8 cellular contexts compared by ENCODE assay signal in genomic region chr6:149925253-149925973, GRCh38. TPM values are rescaled to one million over a fixed set of nuclear protein-coding genes. Genes with fewer than 3 reads are reported as not detected.
DNase-seq lines count a peak whose midpoint lies in the region; ATAC-seq and TF ChIP-seq lines count a peak whose summit lies in the region.

No MANE protein-coding gene starts in this region.

- H3K27me3 ChIP-seq in BLaER1 treated with 17β-estradiol and CSF1 and Interleukin-3, amounts not matched to agents 10 nM and 100 nM, result peaks cover 77 to 100% (median 92%) of the 10 kb centered on the region in 11 experiments
- no peaks in the 10 kb centered on the region for H3K27me3 ChIP-seq in esophagus (ENCODE audit: control insufficient read depth in 1 of 2, insufficient read depth in 2 of 2, low read length in 2 of 2)
- H3K27me3 ChIP-seq in neural cell (ENCODE audit: insufficient read depth, low read depth, low read length), result peaks cover 85% of the 10 kb centered on the region

- H3K4me2 ChIP-seq in BLaER1 treated with 17β-estradiol and CSF1 and Interleukin-3, amounts not matched to agents 10 nM and 100 nM, result peak overlapping the region; percentile 72 to 97 (median 82)
- no peak overlapping the region for H3K4me2 ChIP-seq in neural cell (ENCODE audit: low read length)

- no peaks in the 10 kb centered on the region for H3K79me2 ChIP-seq in neural cell (replicated peaks; ENCODE audit: insufficient read depth, low read length)

- WGBS in esophagus, 2 donors, result 10 to 14% methylated on average over 33 to 34 of the region's 34 CpGs

- ATAC-seq in HG02678 (IDR thresholded peaks at IDR 0.05; ENCODE audit: unreplicated experiment) (no peak), GM18861 (IDR thresholded peaks at IDR 0.05; ENCODE audit: unreplicated experiment) (no peak)

- H3K9ac ChIP-seq in BLaER1 treated with 17β-estradiol and CSF1 and Interleukin-3, amounts not matched to agents 10 nM and 100 nM, result peak overlapping the region in 8 of 11 experiments; percentile 16 to 74 (median 58); a peak in 11 of 22 replicates
- no peak overlapping the region for H3K9ac ChIP-seq in neural cell (ENCODE audit: low read length)

- no peaks in the 10 kb centered on the region for H3F3A ChIP-seq in neural cell (ENCODE audit: insufficient read depth, low read length, poor library complexity, severe bottlenecking)

- no peak for TF ChIP-seq CTCF in neural cell (IDR thresholded peaks at IDR 0.05; ENCODE audit: poor library complexity, severe bottlenecking)

- no peak overlapping the region for H2AFZ ChIP-seq in neural cell (ENCODE audit: low read depth, low read length)

- H3K4me1 ChIP-seq in BLaER1 treated with 17β-estradiol and CSF1 and Interleukin-3, amounts not matched to agents 10 nM and 100 nM, result peaks cover 0 to 17% (median 7%) of the 10 kb centered on the region in 10 experiments; a peak in 13 of 20 replicates
- peaks cover 0 to 12% of the 10 kb centered on the region in 2 donors for H3K4me1 ChIP-seq in esophagus (ENCODE audit: control insufficient read depth in 2 of 2, insufficient read depth in 2 of 2, low read length in 1 of 2)

- H3K4me3 ChIP-seq in BLaER1 treated with 17β-estradiol and CSF1 and Interleukin-3, amounts not matched to agents 10 nM and 100 nM, result peak overlapping the region; percentile 47 to 71 (median 57)
- H3K4me3 ChIP-seq in esophagus (ENCODE audit: low read depth in 1 of 2, low read length in 2 of 2) (peak overlapping the region; percentile 48 to 66), neural cell (ENCODE audit: low read length) (peak overlapping the region; percentile 30)

- H3K36me3 ChIP-seq in BLaER1 treated with 17β-estradiol and CSF1 and Interleukin-3, amounts not matched to agents 10 nM and 100 nM, result no peaks in the 10 kb centered on the region
- H3K36me3 ChIP-seq in esophagus (ENCODE audit: control insufficient read depth in 2 of 2, insufficient read depth in 2 of 2, low read length in 1 of 2), result no peaks in the 10 kb centered on the region
- H3K36me3 ChIP-seq in neural cell (ENCODE audit: insufficient read depth, low read length), result no peaks in the 10 kb centered on the region

- no peaks in the 10 kb centered on the region for H3K9me2 ChIP-seq in neural cell (ENCODE audit: insufficient read depth, low read length)

- TF ChIP-seq EP300 in neural cell (conservative IDR thresholded peaks at IDR 0.05; ENCODE audit: poor library complexity, severe bottlenecking), result no peak

- H3K9me3 ChIP-seq in BLaER1 treated with 17β-estradiol and CSF1 and Interleukin-3, amounts not matched to agents 10 nM and 100 nM (replicated peaks in 1 of 11), result peaks cover 14 to 28% (median 21%) of the 10 kb centered on the region in 11 experiments
- H3K9me3 ChIP-seq in esophagus (ENCODE audit: control insufficient read depth in 2 of 2, insufficient read depth in 1 of 2, low read depth in 1 of 2, low read length in 1 of 2) (peaks cover 0 to 1% of the 10 kb centered on the region in 2 donors), neural cell (ENCODE audit: low read length) (peaks cover 4% of the 10 kb centered on the region)

- DNase-seq in NCI-H69 (lab: John Stamatoyannopoulos, UW), result peak; percentile 50
- DNase-seq in HuH-7 (ENCODE audit: low spot score), result no peak
- no peak for DNase-seq in GM19238 (ENCODE audit: insufficient read length, low spot score)

- H3K27ac ChIP-seq in BLaER1 treated with 17β-estradiol and CSF1 and Interleukin-3, amounts not matched to agents 10 nM and 100 nM, result peak overlapping the region in 3 of 11 experiments; percentile 33 to 47 (median 46); a peak in 4 of 22 replicates
- peak overlapping the region; percentile 20 to 66 for H3K27ac ChIP-seq in esophagus (ENCODE audit: low read depth in 2 of 2, low read length in 1 of 2)
- no peak overlapping the region for H3K27ac ChIP-seq in neural cell (ENCODE audit: low read length)

- peaks cover 0 to 15% (median 0%) of the 10 kb centered on the region in 11 experiments; a peak in 2 of 22 replicates for H4K20me1 ChIP-seq in BLaER1 treated with 17β-estradiol and CSF1 and Interleukin-3, amounts not matched to agents 10 nM and 100 nM
- H4K20me1 ChIP-seq in neural cell (ENCODE audit: insufficient read depth), result no peaks in the 10 kb centered on the region

- TF ChIP-seq RAD21 in neural cell (conservative IDR thresholded peaks at IDR 0.05), result no peak

TF ChIP-seq in neural cell, 6 proteins besides CTCF, POLR2A, EP300 and RAD21:
- TF ChIP-seq REST (IDR thresholded peaks at IDR 0.05; ENCODE audit: borderline replicate concordance) (no peak), POLR2AphosphoS5 (IDR thresholded peaks at IDR 0.05) (no peak), EZH2 (IDR thresholded peaks at IDR 0.05; ENCODE audit: borderline replicate concordance, insufficient read depth, low read length, poor library complexity, severe bottlenecking) (no peak), MXI1 (conservative IDR thresholded peaks at IDR 0.05; ENCODE audit: poor library complexity, severe bottlenecking) (no peak), TAF1 (IDR thresholded peaks at IDR 0.05; ENCODE audit: low read depth) (no peak), SMC3 (conservative IDR thresholded peaks at IDR 0.05; ENCODE audit: poor library complexity) (no peak)
TF ChIP-seq in neural cell: peak in this region for 0.

RNA-seq across cellular contexts. Expression of gene RAET1G, which starts 2.5 kb away (rescaled TPM):
- 10 to 100 TPM in 1 of 2 donors, 1 to 10 TPM in 1; 8.9 to 21.2 TPM for polyA plus RNA-seq in esophagus
- not detected in 2 replicates for polyA plus RNA-seq in neural cell
- not detected in 2 replicates for polyA minus RNA-seq in neural cell

RNA-seq across cellular contexts. Expression of gene ULBP2, which starts 16.4 kb away (rescaled TPM):
- polyA plus RNA-seq in esophagus (1 to 10 TPM; 1.7 to 5.4 TPM), neural cell (1.5 and 2.8 TPM in 2 replicates)
- polyA minus RNA-seq in neural cell, result 1.7 TPM in 2 replicates

RNA-seq across cellular contexts. Expression of gene RAET1E, which starts 27.5 kb away (rescaled TPM):
- 10 to 100 TPM; 25.1 to 72.5 TPM for polyA plus RNA-seq in esophagus
- polyA plus RNA-seq in neural cell, result not detected in 2 replicates
- not detected in 2 replicates for polyA minus RNA-seq in neural cell

RNA-seq across cellular contexts. Expression of gene ULBP1, which starts 38.3 kb away (rescaled TPM):
- polyA plus RNA-seq in esophagus (under 1 TPM; 0.04 to 0.31 TPM), neural cell (0.22 and 0.38 TPM in 2 replicates)
- 0.24 and 0.35 TPM in 2 replicates for polyA minus RNA-seq in neural cell

Comparison
In these comparisons a context has a peak if more than half of its experiments do, and no peak if none do; other contexts are left out.
1. RNA of gene RAET1E, which starts 27.5 kb away (polyA plus RNA-seq): 25.1 to 72.5 TPM in esophagus; not detected in neural cell; every median in the first group is over 10 times any median in the second.
2. Peak in every context shown above with its lines, with median percentiles within 50 percentile points of each other: H3K4me3 ChIP-seq.